ENCODE assay signal across 9 cellular contexts in genomic region chr17:39729280-39729851, GRCh38. TPM values are rescaled to one million over a fixed set of nuclear protein-coding genes. Genes with fewer than 3 reads are reported as not detected.
A peak's percentile ranks its signal among the peaks of the same experiment; 100 is the strongest.
DNase-seq lines count a peak whose midpoint lies in the region; ATAC-seq and TF ChIP-seq lines count a peak whose summit lies in the region.
"Had no signal": no experiment of that assay in that cellular context is flagged by ENCODE, and none has a peak within 500 bp of the region (broad histone marks: within the 10 kb centered on the region; RNA-seq: fewer than 3 reads in every experiment).

No MANE protein-coding gene starts in this region.

- no peaks in the 10 kb centered on the region for H3K9me3 Mint-ChIP-seq in memory B cell

- intact Hi-C loops in cardiac septum (cut with DNase I) (loop anchor here (5.0 kb wide), 1 partner anchor 92 kb away; the partner anchor contains the start of gene STARD3), upper lobe of right lung (cut with DNase I) (no loop called here)

- H3K27ac Mint-ChIP-seq in memory B cell: peak overlapping the region; percentile 87

- H3K9me3 ChIP-seq in cardiac muscle cell (ENCODE audit: low read depth): no peaks in the 10 kb centered on the region
- no peaks in the 10 kb centered on the region for H3K9me3 ChIP-seq in upper lobe of right lung

- no peaks in the 10 kb centered on the region for H3K27me3 ChIP-seq in cardiac muscle cell
- H3K27me3 ChIP-seq in upper lobe of right lung: no peaks in the 10 kb centered on the region

- DNase-seq in cardiac muscle cell (ENCODE audit: low read depth in 1 of 2, low spot score in 1 of 2) (no peak), cardiac septum (ENCODE audit: low spot score) (no peak), astrocyte of the spinal cord (ENCODE audit: low read depth, low spot score) (no peak), memory B cell (ENCODE audit: low spot score in 2 of 2) (no peak), upper lobe of right lung (no peak), HuH-7 (ENCODE audit: low spot score) (no peak)
- no peak for DNase-seq in stimulated activated naive CD4-positive, alpha-beta T cell treated with Interleukin-2 at 50 U/mL for 16 hours (lab: John Stamatoyannopoulos, UW)
- DNase-seq: NCI-H1092 treated with DMSO at 0.1 percent for 48 hours had no signal

- no peak for ATAC-seq in memory B cell (ENCODE audit: low read depth)
- ATAC-seq in upper lobe of right lung: no peak
- no peak for ATAC-seq in HG02870 (IDR thresholded peaks at IDR 0.05; ENCODE audit: unreplicated experiment)

- no peaks in the 10 kb centered on the region for H3K4me1 ChIP-seq in cardiac muscle cell (ENCODE audit: low read depth)
- H3K4me1 ChIP-seq in upper lobe of right lung: peaks cover 15% of the 10 kb centered on the region

- no peak overlapping the region for H3K4me3 ChIP-seq in cardiac muscle cell
- H3K4me3 ChIP-seq in astrocyte of the spinal cord (ENCODE audit: low read depth, low read length): peak overlapping the region; percentile 76
- H3K4me3 ChIP-seq in upper lobe of right lung: peak overlapping the region; percentile 87

- peak overlapping the region; percentile 40 for H3K27ac ChIP-seq in cardiac muscle cell
- H3K27ac ChIP-seq in upper lobe of right lung: peak overlapping the region; percentile 94

- in situ Hi-C loops in astrocyte of the spinal cord (cut with HindIII; ENCODE audit: low sequenced_read_pairs): no loop called here

- H3K4me1 Mint-ChIP-seq in memory B cell: peaks cover 16% of the 10 kb centered on the region

- H3K4me3 Mint-ChIP-seq in memory B cell: peak overlapping the region; percentile 87

- peaks cover 14% of the 10 kb centered on the region for H3K36me3 ChIP-seq in cardiac muscle cell
- peaks cover 35% of the 10 kb centered on the region for H3K36me3 ChIP-seq in upper lobe of right lung

- peaks cover 21% of the 10 kb centered on the region for H3K36me3 Mint-ChIP-seq in memory B cell

- H3K27me3 Mint-ChIP-seq in memory B cell: no peaks in the 10 kb centered on the region

- TF ChIP-seq CTCF in cardiac muscle cell (IDR thresholded peaks at IDR 0.05; ENCODE audit: low read depth, low read length) (no peak), astrocyte of the spinal cord (IDR thresholded peaks at IDR 0.05; ENCODE audit: low read depth, low read length) (no peak), upper lobe of right lung (IDR thresholded peaks at IDR 0.05) (no peak)

RNA-seq across cellular contexts. Expression of gene MIEN1, which starts 1.0 kb away (rescaled TPM):
- total RNA-seq in cardiac muscle cell (31.6 and 64.3 TPM in 2 replicates), cardiac septum (48.5 TPM), upper lobe of right lung (48.5 TPM)
- 87.8 and 104 TPM in 2 replicates for polyA plus RNA-seq in cardiac muscle cell

RNA-seq across cellular contexts. Expression of gene GRB7, which starts 8.4 kb away (rescaled TPM):
- 1.9 and 6.6 TPM in 2 replicates for total RNA-seq in cardiac muscle cell
- polyA plus RNA-seq in cardiac muscle cell: 1.8 and 5.6 TPM in 2 replicates
- total RNA-seq in cardiac septum: 0.65 TPM
- 25.0 TPM for total RNA-seq in upper lobe of right lung

RNA-seq across cellular contexts. Expression of gene ERBB2, which starts 29.5 kb away (rescaled TPM):
- 293 and 310 TPM in 2 replicates for total RNA-seq in cardiac muscle cell
- polyA plus RNA-seq in cardiac muscle cell: 194 and 235 TPM in 2 replicates
- 84.4 TPM for total RNA-seq in cardiac septum
- 97.5 TPM for total RNA-seq in upper lobe of right lung

RNA-seq across cellular contexts. Expression of gene PGAP3, which starts 41.5 kb away (rescaled TPM):
- total RNA-seq in cardiac muscle cell: 22.5 and 34.2 TPM in 2 replicates
- polyA plus RNA-seq in cardiac muscle cell: 29.7 and 31.3 TPM in 2 replicates
- 15.3 TPM for total RNA-seq in cardiac septum
- 24.5 TPM for total RNA-seq in upper lobe of right lung
